In the genomic region with DNA sequence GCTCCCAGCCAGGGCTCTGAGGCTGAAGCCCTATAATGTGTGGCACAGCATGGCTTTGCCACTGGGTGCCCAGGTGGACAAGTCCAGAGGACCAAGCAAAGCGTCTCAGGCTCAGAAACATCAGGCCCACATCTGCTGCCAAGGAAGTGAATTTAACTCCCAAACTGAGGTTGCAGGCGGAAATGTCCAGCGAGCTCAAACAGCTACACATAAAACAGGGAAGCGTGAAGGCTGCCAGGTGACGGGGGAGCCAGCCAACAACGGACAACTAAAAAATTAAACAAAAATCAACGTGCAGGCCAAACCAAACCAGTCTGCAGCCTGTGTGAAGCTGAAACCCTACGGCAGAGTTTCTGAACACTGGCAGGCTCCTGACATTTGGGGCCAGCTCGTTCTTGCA, we compare ENCODE assay signal across 20 cellular contexts. TPM values are rescaled to one million over a fixed set of nuclear protein-coding genes. Genes with fewer than 3 reads are reported as not detected.
A peak's percentile ranks its signal among the peaks of the same experiment; 100 is the strongest.
DNase-seq lines count a peak whose midpoint lies in the region; ATAC-seq and TF ChIP-seq lines count a peak whose summit lies in the region.
"Had no signal": no experiment of that assay in that cellular context is flagged by ENCODE, and none has a peak within 500 bp of the region (broad histone marks: within the 10 kb centered on the region; RNA-seq: fewer than 3 reads in every experiment).

No MANE protein-coding gene starts in this region.

- H3K36me3 ChIP-seq in GM23338 (ENCODE audit: insufficient read depth), result peaks cover 38% of the 10 kb centered on the region
- H3K36me3 ChIP-seq in OCI-LY7 (ENCODE audit: insufficient read depth, low read length), result peaks cover 48% of the 10 kb centered on the region
- no peaks in the 10 kb centered on the region for H3K36me3 ChIP-seq in gastroesophageal sphincter
- peaks cover 7% of the 10 kb centered on the region for H3K36me3 ChIP-seq in skeletal muscle satellite cell (ENCODE audit: insufficient read depth, low read length)
- H3K36me3 ChIP-seq: cardiac muscle cell, gastrocnemius medialis had no signal

- H3K27ac ChIP-seq in GM23338 (ENCODE audit: low read depth) (no peak overlapping the region), OCI-LY7 (ENCODE audit: low read depth, low read length, poor library complexity, severe bottlenecking) (no peak overlapping the region), gastroesophageal sphincter (peak overlapping the region; percentile 11 to 84 (median 77))
- H3K27ac ChIP-seq: cardiac muscle cell, gastrocnemius medialis had no signal

- H3K4me2 ChIP-seq in GM23338 (no peak overlapping the region), OCI-LY7 (ENCODE audit: low read length) (peak overlapping the region; percentile 84), skeletal muscle satellite cell (ENCODE audit: low read length) (peak overlapping the region; percentile 99)

- H3K9ac ChIP-seq in skeletal muscle satellite cell (ENCODE audit: low read depth, low read length), result no peak overlapping the region

- no peaks in the 10 kb centered on the region; the same call in 2 of the 3 replicates for H3K9me3 Mint-ChIP-seq in GM23338
- H3K9me3 Mint-ChIP-seq: IgD-negative memory B cell had no signal

- CTCF ChIA-PET in OCI-LY7 (lab: Charles Lee; ENCODE audit: unreplicated experiment), result interaction anchor here (0.6 kb wide), 1 partner anchor 9 kb away, joined by 3 read pairs; no protein-coding TSS in a partner anchor

- no peak overlapping the region for H2AFZ ChIP-seq in GM23338
- H2AFZ ChIP-seq in OCI-LY7 (ENCODE audit: low read length), result no peak overlapping the region

- H3K4me1 ChIP-seq in GM23338 (ENCODE audit: insufficient read depth) (peaks cover 9% of the 10 kb centered on the region; the same call in 1 of the 2 replicates), OCI-LY7 (ENCODE audit: insufficient read depth, low read length, poor library complexity, severe bottlenecking) (peaks cover 53% of the 10 kb centered on the region), gastroesophageal sphincter (peaks cover 5 to 90% (median 31%) of the 10 kb centered on the region in 3 donors), skeletal muscle satellite cell (ENCODE audit: control insufficient read depth, insufficient read depth, low read length) (peaks cover 44% of the 10 kb centered on the region)

- peaks cover 3% of the 10 kb centered on the region for H3K27me3 Mint-ChIP-seq in GM23338 (ENCODE audit: insufficient read depth, low read depth, poor library complexity)
- H3K27me3 Mint-ChIP-seq: IgD-negative memory B cell had no signal

- TF ChIP-seq CTCF in GM23338 (conservative IDR thresholded peaks at IDR 0.05; ENCODE audit: low read depth in 2 of 2) (no peak), OCI-LY7 (conservative IDR thresholded peaks at IDR 0.05; ENCODE audit: low read length) (no peak), gastroesophageal sphincter (IDR thresholded peaks at IDR 0.05) (no peak)

- H4K20me1 ChIP-seq in GM23338 (replicated peaks; ENCODE audit: insufficient read depth) (peaks cover 26% of the 10 kb centered on the region), OCI-LY7 (ENCODE audit: insufficient read depth, low read length) (peaks cover 3% of the 10 kb centered on the region; the same call in 1 of the 2 replicates)

- no peak for TF ChIP-seq EP300 in gastroesophageal sphincter (IDR thresholded peaks at IDR 0.05)

- 13 to 22% methylated on average over 4 to 9 of the region's 9 CpGs for WGBS in gastroesophageal sphincter (ENCODE audit: low coverage in 1 of 2), 2 donors

- no peak overlapping the region for H3K4me3 ChIP-seq in GM23338
- peak overlapping the region; percentile 76 for H3K4me3 ChIP-seq in OCI-LY7 (ENCODE audit: low read depth, low read length, poor library complexity, severe bottlenecking)
- no peak overlapping the region for H3K4me3 ChIP-seq in gastroesophageal sphincter
- H3K4me3 ChIP-seq in skeletal muscle satellite cell (ENCODE audit: low read length), result no peak overlapping the region
- H3K4me3 ChIP-seq: cardiac muscle cell, gastrocnemius medialis, HAP-1 had no signal

- H3K79me2 ChIP-seq in GM23338 (replicated peaks; ENCODE audit: insufficient read depth), result peaks cover 45% of the 10 kb centered on the region
- H3K79me2 ChIP-seq in OCI-LY7 (ENCODE audit: insufficient read depth, low read depth, low read length), result peaks cover 36% of the 10 kb centered on the region

- peaks cover 57% of the 10 kb centered on the region for H3K36me3 Mint-ChIP-seq in GM23338 (ENCODE audit: low read depth)

- peaks cover 7% of the 10 kb centered on the region; the same call in 1 of the 2 replicates for H3F3A ChIP-seq in GM23338 (replicated peaks; ENCODE audit: low read depth)

- peaks cover 15% of the 10 kb centered on the region for H3K4me1 Mint-ChIP-seq in GM23338

- no peaks in the 10 kb centered on the region for H3K9me3 ChIP-seq in OCI-LY7 (ENCODE audit: low read length)
- no peaks in the 10 kb centered on the region for H3K9me3 ChIP-seq in gastroesophageal sphincter
- H3K9me3 ChIP-seq in skeletal muscle satellite cell (replicated peaks; ENCODE audit: low read length), result no peaks in the 10 kb centered on the region
- H3K9me3 ChIP-seq: gastrocnemius medialis, HAP-1 had no signal

- H3K9me2 ChIP-seq in GM23338 (ENCODE audit: insufficient read depth) (0 out of 2 replicates have a peak, but pooled peaks cover 4% of the 10 kb centered on the region), OCI-LY7 (ENCODE audit: insufficient read depth, low read length) (no peaks in the 10 kb centered on the region)

- H3K4me3 Mint-ChIP-seq in GM23338, result peak overlapping the region; percentile 43; the same call in 1 of the 3 replicates

- BruUV-seq in OCI-LY7 (replicated peaks; lab: Mats Ljungman, UMichigan), result no TSS peak

- intact Hi-C loops in OCI-LY7 (cut with micrococcal nuclease; ENCODE audit: unreplicated experiment), result no loop called here

- H3K27ac Mint-ChIP-seq in GM23338, result no peak overlapping the region

- H3K27me3 ChIP-seq in GM23338 (ENCODE audit: insufficient read depth) (no peaks in the 10 kb centered on the region), gastroesophageal sphincter (no peaks in the 10 kb centered on the region), skeletal muscle satellite cell (ENCODE audit: control insufficient read depth, insufficient read depth, low read length) (no peaks in the 10 kb centered on the region)
- H3K27me3 ChIP-seq: cardiac muscle cell, gastrocnemius medialis had no signal

- POLR2A ChIA-PET in OCI-LY7 (lab: Charles Lee), result no interaction called here

- ATAC-seq in GM23338 (no peak), gastroesophageal sphincter (no peak)
- ATAC-seq: gastrocnemius medialis had no signal

- TF ChIP-seq POLR2A in gastroesophageal sphincter (IDR thresholded peaks at IDR 0.05), result no peak

- DNase-seq in GM23338 (ENCODE audit: low spot score) (no peak), OCI-LY7 (ENCODE audit: low spot score) (no peak), NCI-H526 (lab: John Stamatoyannopoulos, UW) (no peak), NCI-H1694 treated with DMSO at 0.1 percent for 48 hours (lab: John Stamatoyannopoulos, UW) (no peak), GM19238 (ENCODE audit: insufficient read length, low spot score) (no peak), NCI-H187 (lab: John Stamatoyannopoulos, UW) (no peak)
- DNase-seq: activated CD4-positive, alpha-beta T cell treated with anti-CD3 and anti-CD28 coated beads, Interleukin-2, amount 50 U/mL, for 4 hours; activated effector memory CD4-positive, alpha-beta T cell treated with anti-CD3 and anti-CD28 coated beads, Interleukin-2, amount 50 U/mL, for 16 hours; EL; gastrocnemius medialis; NCI-H1105 treated with DMSO at 0.1 percent for 48 hours; small intestine had no signal

RNA-seq across cellular contexts. Expression of a gene that starts 2.5 kb away (rescaled TPM):
- 83.7 and 84.4 TPM in 2 replicates for total RNA-seq in GM23338 (2014; rRNA removed; shearing (Covaris generic))
- polyA plus RNA-seq in GM23338 (2016; fragmentation: Nextera tagmentation; extraction: Ambion mirVana), result 74.5 and 74.6 TPM in 2 replicates
- 108 and 118 TPM in 2 replicates for total RNA-seq in OCI-LY7 (2014; rRNA removed; shearing (Covaris generic))
- 149 TPM in 2 replicates for total RNA-seq in OCI-LY7 (2022)
- total RNA-seq in gastroesophageal sphincter, result 10 to 100 TPM in 2 of 4 donors, 1 to 10 TPM in 2; 3.4 to 24.8 (median 12.1) TPM
- total RNA-seq in skeletal muscle satellite cell (2012; rRNA removed), result 60.1 and 77.8 TPM in 2 replicates

RNA-seq across cellular contexts. Expression of a gene that starts 2.9 kb away (rescaled TPM):
- total RNA-seq in GM23338 (2014; rRNA removed; shearing (Covaris generic)), result 43.0 and 47.5 TPM in 2 replicates
- polyA plus RNA-seq in GM23338 (2016; fragmentation: Nextera tagmentation; extraction: Ambion mirVana), result 36.8 and 38.0 TPM in 2 replicates
- 87.8 and 89.1 TPM in 2 replicates for total RNA-seq in OCI-LY7 (2014; rRNA removed; shearing (Covaris generic))
- 90.2 and 101 TPM in 2 replicates for total RNA-seq in OCI-LY7 (2022)
- 10 to 100 TPM; 14.9 to 43.9 (median 31.6) TPM for total RNA-seq in gastroesophageal sphincter
- total RNA-seq in skeletal muscle satellite cell (2012; rRNA removed), result 20.5 and 35.4 TPM in 2 replicates

RNA-seq across cellular contexts. Expression of a gene that starts 15.9 kb away (rescaled TPM):
- total RNA-seq in GM23338 (2014; rRNA removed; shearing (Covaris generic)), result 33.0 and 61.6 TPM in 2 replicates
- 43.1 and 46.9 TPM in 2 replicates for polyA plus RNA-seq in GM23338 (2016; fragmentation: Nextera tagmentation; extraction: Ambion mirVana)
- total RNA-seq in OCI-LY7 (2014; rRNA removed; shearing (Covaris generic)), result 21.3 and 35.4 TPM in 2 replicates
- total RNA-seq in OCI-LY7 (2022), result 44.9 and 45.5 TPM in 2 replicates
- total RNA-seq in gastroesophageal sphincter, result 100 to 1,000 TPM in 1 of 4 donors, 10 to 100 TPM in 3; 49.9 to 151 (median 81.2) TPM
- 2.0 and 2.6 TPM in 2 replicates for total RNA-seq in skeletal muscle satellite cell (2012; rRNA removed)

RNA-seq across cellular contexts. Expression of a gene that starts 29.7 kb away (rescaled TPM):
- total RNA-seq in GM23338 (2014; rRNA removed; shearing (Covaris generic)), result 89.7 and 114 TPM in 2 replicates
- 111 and 132 TPM in 2 replicates for polyA plus RNA-seq in GM23338 (2016; fragmentation: Nextera tagmentation; extraction: Ambion mirVana)
- 229 and 266 TPM in 2 replicates for total RNA-seq in OCI-LY7 (2014; rRNA removed; shearing (Covaris generic))
- total RNA-seq in OCI-LY7 (2022) (184 and 190 TPM in 2 replicates), gastroesophageal sphincter (1 to 10 TPM in 1 of 4 donors, under 1 TPM in 1, not detected in 2; 0.27 to 1.6 TPM)
- 27.1 and 41.9 TPM in 2 replicates for total RNA-seq in skeletal muscle satellite cell (2012; rRNA removed)

RNA-seq across cellular contexts. Expression of a gene that starts 38.1 kb away (rescaled TPM):
- total RNA-seq in GM23338 (2014; rRNA removed; shearing (Covaris generic)), result not detected in 2 replicates
- not detected in 2 replicates for polyA plus RNA-seq in GM23338 (2016; fragmentation: Nextera tagmentation; extraction: Ambion mirVana)
- total RNA-seq in OCI-LY7 (2014; rRNA removed; shearing (Covaris generic)), result not detected in 2 replicates
- total RNA-seq in OCI-LY7 (2022) (1.1 TPM in 2 replicates), gastroesophageal sphincter (not detected)
- not detected in 2 replicates for total RNA-seq in skeletal muscle satellite cell (2012; rRNA removed)
- total RNA-seq: cardiac muscle cell, gastrocnemius medialis, mononuclear cell, osteocyte, SK-MEL-5 had no signal
- polyA plus RNA-seq: cardiac muscle cell, IgD-negative memory B cell had no signal

Comparison
In these comparisons a context has a peak if more than half of its experiments do, and no peak if none do; other contexts are left out.
1. H3K27ac ChIP-seq: peak in gastroesophageal sphincter (4 of 4); none in GM23338 (single experiment) and OCI-LY7 (single experiment).